ENCODE assay signal across 17 cellular contexts in the genomic region with DNA sequence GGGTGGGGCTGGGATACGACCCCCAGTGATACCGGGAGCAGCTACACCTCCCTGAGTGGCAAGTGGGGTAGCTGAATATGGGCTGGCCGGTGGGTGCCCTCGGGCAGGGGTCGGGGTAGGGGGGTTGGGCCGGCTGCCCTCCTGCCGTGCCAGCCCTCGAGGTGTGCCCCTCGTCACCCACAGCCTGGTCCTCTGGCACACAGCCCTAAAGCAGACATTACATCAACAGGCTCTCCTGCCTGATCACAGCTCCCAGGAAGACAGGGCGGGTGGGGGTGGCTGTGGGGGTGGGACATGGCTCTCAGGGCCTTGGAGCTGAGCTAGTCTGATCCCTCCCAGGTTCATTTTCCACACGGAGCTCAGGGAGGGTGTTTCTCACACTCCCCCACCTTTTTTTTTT. TPM values are rescaled to one million over a fixed set of nuclear protein-coding genes. Genes with fewer than 3 reads are reported as not detected.
DNase-seq lines count a peak whose midpoint lies in the region; ATAC-seq and TF ChIP-seq lines count a peak whose summit lies in the region.
"Had no signal": no experiment of that assay in that cellular context is flagged by ENCODE, and none has a peak within 500 bp of the region (broad histone marks: within the 10 kb centered on the region; RNA-seq: fewer than 3 reads in every experiment).

No MANE protein-coding gene starts in this region.

- intact Hi-C loops in Right ventricle myocardium superior (cut with DNase I) = no loop called here
- intact Hi-C loops in Right ventricle myocardium inferior (cut with DNase I) = no loop called here
- intact Hi-C loops in left ventricle myocardium superior (cut with micrococcal nuclease) = no loop called here
- intact Hi-C loops in psoas muscle (cut with DNase I) = no loop called here

- peak overlapping the region; percentile 35 to 56 for H3K27ac ChIP-seq in coronary artery
- H3K27ac ChIP-seq in psoas muscle = no peak overlapping the region
- H3K27ac ChIP-seq: 22Rv1, BLaER1 had no signal

- TF ChIP-seq CTCF in coronary artery (IDR thresholded peaks at IDR 0.05) (no peak), psoas muscle (IDR thresholded peaks at IDR 0.05) (no peak)

- H3K4me1 ChIP-seq in psoas muscle = peaks cover 17% of the 10 kb centered on the region
- H3K4me1 ChIP-seq: BLaER1 had no signal

- DNase-seq in Right ventricle myocardium superior (no peak), Right ventricle myocardium inferior (ENCODE audit: missing footprints) (no peak), coronary artery (ENCODE audit: low spot score) (no peak), left ventricle myocardium superior (no peak), NCI-H748 (lab: John Stamatoyannopoulos, UW; ENCODE audit: unreplicated experiment) (no peak), psoas muscle (no peak)
- no peak for DNase-seq in stimulated activated naive CD8-positive, alpha-beta T cell treated with anti-CD3 and anti-CD28 coated beads, Interleukin-15, amount 100 ng/mL, for 72 hours
- DNase-seq in activated naive CD4-positive, alpha-beta T cell treated with anti-CD3 and anti-CD28 coated beads, Interleukin-2, amount 50 U/mL, for 16 hours = no peak
- DNase-seq: AML-193; CD8-positive, alpha-beta memory T cell; DMS53; GF-D8; IMR-90 had no signal

- no peaks in the 10 kb centered on the region for H3K27me3 Mint-ChIP-seq in stimulated activated naive CD8-positive, alpha-beta T cell treated with anti-CD3 and anti-CD28 coated beads, Interleukin-15, amount 100 ng/mL, for 72 hours
- H3K27me3 Mint-ChIP-seq: CD8-positive, alpha-beta memory T cell had no signal

- no peak overlapping the region for H3K27ac Mint-ChIP-seq in stimulated activated naive CD8-positive, alpha-beta T cell treated with anti-CD3 and anti-CD28 coated beads, Interleukin-15, amount 100 ng/mL, for 72 hours

- ATAC-seq in Right ventricle myocardium superior (ENCODE audit: poor library complexity) (peak; percentile 52), Right ventricle myocardium inferior (no peak), left ventricle myocardium superior (peak; percentile 59), psoas muscle (no peak)
- no peak for ATAC-seq in stimulated activated naive CD8-positive, alpha-beta T cell treated with anti-CD3 and anti-CD28 coated beads, Interleukin-15, amount 100 ng/mL, for 72 hours
- ATAC-seq: HCT116 had no signal

- no peak overlapping the region for H3K4me3 Mint-ChIP-seq in stimulated activated naive CD8-positive, alpha-beta T cell treated with anti-CD3 and anti-CD28 coated beads, Interleukin-15, amount 100 ng/mL, for 72 hours
- H3K4me3 Mint-ChIP-seq: CD8-positive, alpha-beta memory T cell had no signal

- peaks cover 9% of the 10 kb centered on the region for H3K4me1 Mint-ChIP-seq in stimulated activated naive CD8-positive, alpha-beta T cell treated with anti-CD3 and anti-CD28 coated beads, Interleukin-15, amount 100 ng/mL, for 72 hours

- H3K4me3 ChIP-seq in coronary artery (no peak overlapping the region), psoas muscle (no peak overlapping the region)
- H3K4me3 ChIP-seq: BLaER1 had no signal

- no peaks in the 10 kb centered on the region for H3K27me3 ChIP-seq in psoas muscle (ENCODE audit: insufficient read depth in 3 of 3, low read length in 2 of 3)
- H3K27me3 ChIP-seq: BLaER1 had no signal

- no peaks in the 10 kb centered on the region for H3K9me3 Mint-ChIP-seq in stimulated activated naive CD8-positive, alpha-beta T cell treated with anti-CD3 and anti-CD28 coated beads, Interleukin-15, amount 100 ng/mL, for 72 hours
- H3K9me3 Mint-ChIP-seq: CD8-positive, alpha-beta memory T cell had no signal

- 86 to 88% (median 87%) methylated on average over 11 of the region's 11 CpGs for WGBS in psoas muscle, 3 donors

- H3K9me3 ChIP-seq in psoas muscle = no peaks in the 10 kb centered on the region
- H3K9me3 ChIP-seq: BLaER1 had no signal

- peaks cover 0 to 68% of the 10 kb centered on the region in 2 donors for H3K36me3 ChIP-seq in psoas muscle (ENCODE audit: insufficient read depth in 1 of 2, low read depth in 1 of 2)

RNA-seq across cellular contexts. Expression of gene FBXW5, which starts 23.2 kb away (rescaled TPM):
- total RNA-seq in Right ventricle myocardium superior (142 TPM), Right ventricle myocardium inferior (143 TPM), left ventricle myocardium superior (162 TPM), psoas muscle (100 to 1,000 TPM; 135 to 236 (median 171) TPM)
- polyA plus RNA-seq in psoas muscle = 100 to 1,000 TPM; 202 to 261 (median 213) TPM

RNA-seq across cellular contexts. Expression of gene C8G, which starts 23.7 kb away (rescaled TPM):
- total RNA-seq in Right ventricle myocardium superior (1.1 TPM), Right ventricle myocardium inferior (1.3 TPM), left ventricle myocardium superior (2.2 TPM), psoas muscle (1 to 10 TPM; 1.7 to 7.9 (median 5.9) TPM)
- 1 to 10 TPM; 3.4 to 6.0 (median 4.5) TPM for polyA plus RNA-seq in psoas muscle
- total RNA-seq: H4, IMR-90 had no signal
- polyA plus RNA-seq: CD8-positive, alpha-beta memory T cell had no signal

RNA-seq across cellular contexts. Expression of gene LCN12, which starts 30.8 kb away (rescaled TPM):
- total RNA-seq in Right ventricle myocardium superior (2.1 TPM), Right ventricle myocardium inferior (2.9 TPM), left ventricle myocardium superior (3.6 TPM), psoas muscle (1 to 10 TPM in 1 of 4 donors, under 1 TPM in 2, not detected in 1; 0.38 to 1.5 (median 0.48) TPM)
- polyA plus RNA-seq in psoas muscle = under 1 TPM; 0.06 to 0.17 (median 0.13) TPM
- total RNA-seq: H4, IMR-90 had no signal
- polyA plus RNA-seq: CD8-positive, alpha-beta memory T cell had no signal

RNA-seq across cellular contexts. Expression of gene TRAF2, which starts 35.0 kb away (rescaled TPM):
- 9.1 TPM for total RNA-seq in Right ventricle myocardium superior
- total RNA-seq in Right ventricle myocardium inferior = 12.6 TPM
- total RNA-seq in left ventricle myocardium superior = 11.4 TPM
- 10 to 100 TPM in 2 of 4 donors, 1 to 10 TPM in 2; 5.4 to 13.2 (median 9.4) TPM for total RNA-seq in psoas muscle
- polyA plus RNA-seq in psoas muscle = 10 to 100 TPM in 2 of 3 donors, 1 to 10 TPM in 1; 8.6 to 15.9 (median 11.1) TPM

RNA-seq across cellular contexts. Expression of gene EDF1, which starts 55.2 kb away (rescaled TPM):
- total RNA-seq in Right ventricle myocardium superior = 325 TPM
- total RNA-seq in Right ventricle myocardium inferior = 358 TPM
- 354 TPM for total RNA-seq in left ventricle myocardium superior
- total RNA-seq in psoas muscle = 100 to 1,000 TPM; 254 to 371 (median 331) TPM
- polyA plus RNA-seq in psoas muscle = 100 to 1,000 TPM; 241 to 534 (median 365) TPM

Comparison
In these comparisons a context has a peak if more than half of its experiments do, and no peak if none do; other contexts are left out.
1. ATAC-seq: peak in Right ventricle myocardium superior (single experiment) and left ventricle myocardium superior (single experiment); none in Right ventricle myocardium inferior (single experiment), stimulated activated naive CD8-positive, alpha-beta T cell treated with anti-CD3 and anti-CD28 coated beads, Interleukin-15, amount 100 ng/mL, for 72 hours (single experiment) and psoas muscle (0 of 4).